14 cellular contexts compared by ENCODE assay signal in the genomic region with DNA sequence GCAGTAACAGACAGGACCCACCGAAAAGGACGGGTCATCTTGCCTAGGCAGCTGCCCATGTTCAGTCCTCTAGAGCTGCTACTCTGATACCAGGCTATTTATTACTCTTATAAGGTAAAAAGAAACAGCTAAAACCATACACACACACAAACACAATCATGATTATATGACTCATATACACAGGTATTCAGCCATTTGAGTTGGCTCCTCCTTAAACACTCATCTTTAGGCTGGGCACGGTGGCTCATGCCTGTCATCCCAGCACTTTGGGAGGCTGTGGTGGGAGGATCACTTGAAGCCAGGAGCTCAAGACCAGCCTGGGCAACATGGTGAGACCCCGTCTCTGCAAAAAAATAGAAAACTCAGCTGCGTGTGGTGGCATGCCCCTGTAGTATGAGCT.
"Had no signal": no experiment of that assay in that cellular context is flagged by ENCODE, and none has a peak within 500 bp of the region (broad histone marks: within the 10 kb centered on the region; RNA-seq: fewer than 3 reads in every experiment).

No MANE protein-coding gene starts in this region.

- H3K36me3 ChIP-seq: ovary, sigmoid colon, spleen, upper lobe of right lung had no signal

- H3K27me3 ChIP-seq: ovary, testis, upper lobe of right lung had no signal

- H3K9me3 ChIP-seq: ovary, testis, upper lobe of right lung had no signal

- H3K4me3 ChIP-seq: coronary artery, ovary, sigmoid colon, spleen, testis, upper lobe of right lung had no signal

- DNase-seq: activated CD4-positive, alpha-beta T cell treated with anti-CD3 and anti-CD28 coated beads for 1 hour; activated CD4-positive, alpha-beta T cell treated with anti-CD3 and anti-CD28 coated beads, Interleukin-2, amount 50 U/mL, for 4 hours; activated naive CD4-positive, alpha-beta T cell treated with anti-CD3 and anti-CD28 coated beads, Interleukin-2, amount 50 U/mL, for 16 hours; activated T-cell treated with anti-CD3 and anti-CD28 coated beads, Interleukin-2, amount 50 U/mL, for 1 hour; central memory CD4-positive, alpha-beta T cell; foreskin melanocyte; left colon; naive B cell; ovary; sigmoid colon; spleen; testis; upper lobe of right lung had no signal

- H3K4me1 ChIP-seq: sigmoid colon, spleen, testis, upper lobe of right lung had no signal

- ATAC-seq: left colon, upper lobe of right lung had no signal

- H3K27ac ChIP-seq: coronary artery, ovary, sigmoid colon, spleen, testis, upper lobe of right lung had no signal
